In genomic region chr15:66879511-66879910, GRCh38 we compare ENCODE assay signal across 1 cellular context.
TF ChIP-seq lines count a peak whose summit lies in the region.

No MANE protein-coding gene starts in this region.

TF ChIP-seq in K562, 482 proteins besides CTCF, POLR2A, EP300 and RAD21 (continued from another document):
- TF ChIP-seq ZFP36 (IDR thresholded peaks at IDR 0.05; ENCODE audit: low read depth, low read length, partially characterized antibody), result peak; percentile 73
- TF ChIP-seq L3MBTL2 (IDR thresholded peaks at IDR 0.05), result no peak
- TF ChIP-seq RBM25 (IDR thresholded peaks at IDR 0.05; ENCODE audit: low read depth, low read length, severe bottlenecking), result peak; percentile 67
- TF ChIP-seq GATA2 (CRISPR knock-in tag; IDR thresholded peaks at IDR 0.05), result no peak
- TF ChIP-seq CCNT2 (IDR thresholded peaks at IDR 0.05; ENCODE audit: borderline replicate concordance, extremely low read depth, insufficient read length, low read depth, low read length), result no peak
- no peak for TF ChIP-seq NCOA6 (IDR thresholded peaks at IDR 0.05)
- no peak for TF ChIP-seq ZNF583 (CRISPR knock-in tag; IDR thresholded peaks at IDR 0.05)
- no peak for TF ChIP-seq NEUROD1 (IDR thresholded peaks at IDR 0.05; ENCODE audit: borderline replicate concordance, low read depth, low read length, partially characterized antibody)
- no peak for TF ChIP-seq ZNF57 (CRISPR knock-in tag; IDR thresholded peaks at IDR 0.05)
- no peak for TF ChIP-seq RBFOX2 (IDR thresholded peaks at IDR 0.05; ENCODE audit: low read depth, low read length)
- no peak for TF ChIP-seq IRF1 (CRISPR knock-in tag; IDR thresholded peaks at IDR 0.05; ENCODE audit: borderline replicate concordance)
- TF ChIP-seq ZEB2 (IDR thresholded peaks at IDR 0.05), result no peak
- no peak for TF ChIP-seq KAT2B (IDR thresholded peaks at IDR 0.05; ENCODE audit: low read depth, low read length)
- TF ChIP-seq MITF (IDR thresholded peaks at IDR 0.05), result no peak
- no peak for TF ChIP-seq TAL1 (IDR thresholded peaks at IDR 0.05)
- no peak for TF ChIP-seq TARDBP (IDR thresholded peaks at IDR 0.05)
- 0 out of 4 replicates have a peak, but pooled peaks of 1 of the 2 experiments have one; percentile 2 for TF ChIP-seq KDM1A (IDR thresholded peaks at IDR 0.05)
- TF ChIP-seq ILF3 (IDR thresholded peaks at IDR 0.05; ENCODE audit: borderline replicate concordance), result no peak
- TF ChIP-seq PTBP1 (IDR thresholded peaks at IDR 0.05; ENCODE audit: low read depth, low read length), result 0 out of 2 replicates have a peak, but pooled peaks have one; percentile 25
- no peak for TF ChIP-seq YY1 (IDR thresholded peaks at IDR 0.05; ENCODE audit: borderline replicate concordance in 1 of 3, control insufficient read depth in 1 of 3, extremely low read depth in 1 of 3, insufficient read depth in 3 of 3, insufficient read length in 1 of 3, insufficient replicate concordance in 2 of 3, low read depth in 1 of 3, low read length in 2 of 3)
- TF ChIP-seq MBD1 (CRISPR knock-in tag; IDR thresholded peaks at IDR 0.05), result no peak
- no peak for TF ChIP-seq E2F8 (IDR thresholded peaks at IDR 0.05; ENCODE audit: low read depth, partially characterized antibody)
- no peak for TF ChIP-seq ARID1B (IDR thresholded peaks at IDR 0.05)
- no peak for TF ChIP-seq PURB (CRISPR knock-in tag; IDR thresholded peaks at IDR 0.05; ENCODE audit: low read depth)
- TF ChIP-seq CEBPZ (IDR thresholded peaks at IDR 0.05; ENCODE audit: borderline replicate concordance, low read depth, low read length), result no peak
